17 cellular contexts compared by ENCODE assay signal in the genomic region with DNA sequence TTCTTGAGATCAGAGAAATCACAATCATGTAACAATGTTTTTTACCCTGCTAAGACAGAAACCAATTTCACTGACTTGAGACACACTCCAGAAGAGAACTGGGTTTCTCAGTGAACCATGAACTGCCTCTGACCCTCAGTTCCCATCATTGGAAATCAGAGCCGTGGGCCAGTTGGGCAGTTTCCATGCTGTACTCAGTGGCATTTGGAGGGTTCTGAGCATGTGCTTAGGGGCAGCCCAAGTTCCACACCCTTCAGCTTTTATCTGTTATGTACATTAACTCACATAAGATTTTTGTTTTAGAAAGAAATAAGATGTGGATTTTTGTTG.
"Had no signal": no experiment of that assay in that cellular context is flagged by ENCODE, and none has a peak within 500 bp of the region (broad histone marks: within the 10 kb centered on the region; RNA-seq: fewer than 3 reads in every experiment).

No MANE protein-coding gene starts in this region.

- H3K4me1 Mint-ChIP-seq: activated CD4-positive, alpha-beta memory T cell treated with anti-CD3 and anti-CD28 coated beads, Interleukin-2, amount 10 ng/mL, durations not matched to agents 7 days and 5 days; naive thymus-derived CD8-positive, alpha-beta T cell; WTC11 had no signal

- H3K9me3 ChIP-seq: gastrocnemius medialis had no signal

- H3K4me1 ChIP-seq: gastrocnemius medialis, heart right ventricle, left lung had no signal

- H3K27ac Mint-ChIP-seq: activated CD4-positive, alpha-beta memory T cell treated with anti-CD3 and anti-CD28 coated beads, Interleukin-2, amount 10 ng/mL, durations not matched to agents 7 days and 5 days; activated naive CD8-positive, alpha-beta T cell; memory B cell; naive thymus-derived CD8-positive, alpha-beta T cell; progenitor cell of endocrine pancreas; WTC11 had no signal

- H3K36me3 ChIP-seq: brain microvascular endothelial cell, gastrocnemius medialis, heart right ventricle, left lung, thoracic aorta had no signal

- H3K4me3 ChIP-seq: gastrocnemius medialis, heart right ventricle, left lung, mucosa of descending colon, thoracic aorta had no signal

- H3K4me3 Mint-ChIP-seq: activated CD4-positive, alpha-beta memory T cell treated with anti-CD3 and anti-CD28 coated beads, Interleukin-2, amount 10 ng/mL, durations not matched to agents 7 days and 5 days; activated naive CD8-positive, alpha-beta T cell; naive thymus-derived CD8-positive, alpha-beta T cell; WTC11 had no signal

- ATAC-seq: gastrocnemius medialis; heart right ventricle; naive thymus-derived CD8-positive, alpha-beta T cell; WTC11 had no signal

- H3K27ac ChIP-seq: brain microvascular endothelial cell, gastrocnemius medialis, heart right ventricle, left lung, thoracic aorta had no signal

- H3K36me3 Mint-ChIP-seq: activated naive CD8-positive, alpha-beta T cell had no signal

- DNase-seq: activated CD4-positive, alpha-beta memory T cell treated with anti-CD3 and anti-CD28 coated beads, Interleukin-2, amount 10 ng/mL, durations not matched to agents 7 days and 5 days; activated CD4-positive, alpha-beta T cell treated with anti-CD3 and anti-CD28 coated beads for 4 hours; activated effector memory CD4-positive, alpha-beta T cell treated with anti-CD3 and anti-CD28 coated beads, Interleukin-2, amount 50 U/mL, for 16 hours; activated T-cell treated with anti-CD3 and anti-CD28 coated beads, Interleukin-2, amount 50 U/mL, for 48 hours; brain microvascular endothelial cell; cerebellar nuclear complex; effector CD8-positive, alpha-beta T cell; gastrocnemius medialis; heart right ventricle; left lung; mucosa of descending colon; naive thymus-derived CD8-positive, alpha-beta T cell had no signal

- H3K27me3 Mint-ChIP-seq: activated CD4-positive, alpha-beta memory T cell treated with anti-CD3 and anti-CD28 coated beads, Interleukin-2, amount 10 ng/mL, durations not matched to agents 7 days and 5 days; progenitor cell of endocrine pancreas had no signal

- H3K27me3 ChIP-seq: brain microvascular endothelial cell, gastrocnemius medialis, heart right ventricle, left lung had no signal
